In genomic region chr1:207316141-207316540, GRCh38 we compare ENCODE assay signal across 2 cellular contexts.
TF ChIP-seq lines count a peak whose summit lies in the region.

No MANE protein-coding gene starts in this region.

TF ChIP-seq in GM23338, 12 proteins besides CTCF, POLR2A, EP300 and RAD21 (continued from another document):
- no peak for TF ChIP-seq STAT1 (IDR thresholded peaks at IDR 0.05; ENCODE audit: unreplicated experiment)
- no peak for TF ChIP-seq NANOG (IDR thresholded peaks at IDR 0.05; ENCODE audit: borderline replicate concordance)

TF ChIP-seq in HepG2, 621 proteins besides CTCF, POLR2A, EP300 and RAD21 (continued from another document):
- no peak for TF ChIP-seq ZNF550 (CRISPR knock-in tag; IDR thresholded peaks at IDR 0.05; ENCODE audit: borderline replicate concordance)
- no peak for TF ChIP-seq NFRKB (IDR thresholded peaks at IDR 0.05)
- no peak for TF ChIP-seq RBM39 (IDR thresholded peaks at IDR 0.05; ENCODE audit: low read depth, low read length, poor library complexity, severe bottlenecking)
- TF ChIP-seq ZNF484 (CRISPR knock-in tag; IDR thresholded peaks at IDR 0.05; ENCODE audit: borderline replicate concordance, low read depth) = no peak
- TF ChIP-seq CBX5 (CRISPR knock-in tag; IDR thresholded peaks at IDR 0.05; ENCODE audit: borderline replicate concordance) = no peak
- TF ChIP-seq ZNF839 (CRISPR knock-in tag; IDR thresholded peaks at IDR 0.05; ENCODE audit: borderline replicate concordance) = no peak
- no peak for TF ChIP-seq HOMEZ (CRISPR knock-in tag; IDR thresholded peaks at IDR 0.05; ENCODE audit: low read depth)
- TF ChIP-seq FIP1L1 (IDR thresholded peaks at IDR 0.05; ENCODE audit: borderline replicate concordance, insufficient read depth, low read depth, low read length) = no peak
- no peak for TF ChIP-seq HOXA9 (CRISPR knock-in tag; IDR thresholded peaks at IDR 0.05; ENCODE audit: borderline replicate concordance)
- no peak for TF ChIP-seq NFATC3 (CRISPR knock-in tag; IDR thresholded peaks at IDR 0.05)
- no peak for TF ChIP-seq NFKBIZ (CRISPR knock-in tag; IDR thresholded peaks at IDR 0.05)
- no peak for TF ChIP-seq CENPX (CRISPR knock-in tag; IDR thresholded peaks at IDR 0.05)
